ENCODE assay signal across 16 cellular contexts in the genomic region with DNA sequence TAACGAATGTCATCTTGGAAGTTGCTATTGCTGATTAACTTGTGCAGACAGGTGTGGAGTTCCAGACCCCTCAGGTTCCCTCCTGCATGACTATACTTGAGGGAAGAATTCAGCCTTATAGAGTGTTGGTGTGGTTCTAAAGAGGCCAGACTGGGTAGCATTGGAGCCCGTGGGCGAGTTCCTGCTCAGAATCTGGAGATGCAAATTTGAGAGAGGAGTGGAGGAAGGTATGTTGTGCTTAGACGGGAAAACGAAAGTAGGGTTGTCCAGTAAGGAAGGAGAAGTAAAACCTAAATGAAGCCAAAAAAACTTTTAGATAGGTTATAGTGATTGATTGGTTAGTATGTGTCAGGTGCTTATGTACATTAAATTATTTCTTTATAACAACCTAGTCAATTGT.
DNase-seq lines count a peak whose midpoint lies in the region; ATAC-seq and FAIRE-seq lines count a peak whose summit lies in the region.
"Had no signal": no experiment of that assay in that cellular context is flagged by ENCODE, and none has a peak within 500 bp of the region (broad histone marks: within the 10 kb centered on the region; RNA-seq: fewer than 3 reads in every experiment).

No MANE protein-coding gene starts in this region.

- POLR2A ChIA-PET in activated CD4-positive, alpha-beta memory T cell treated with anti-CD3 and anti-CD28 coated beads for 36 hours (lab: Charles Lee), result no interaction called here

- no peaks in the 10 kb centered on the region for H3K36me3 ChIP-seq in mesenchymal stem cell (ENCODE audit: control insufficient read depth in 1 of 2, insufficient read depth in 2 of 2, low read depth in 1 of 2, low read length in 2 of 2)
- H3K36me3 ChIP-seq: BE2C, brain microvascular endothelial cell, thoracic aorta had no signal

- H3K9ac ChIP-seq in mesenchymal stem cell (ENCODE audit: low read length), result no peak overlapping the region

- H2AK5ac ChIP-seq in mesenchymal stem cell (ENCODE audit: low read length, severe bottlenecking), result no peak overlapping the region

- CTCF ChIA-PET in activated CD4-positive, alpha-beta memory T cell treated with anti-CD3 and anti-CD28 coated beads for 36 hours (lab: Charles Lee), result no interaction called here

- peaks cover 3% of the 10 kb centered on the region for H3K4me1 Mint-ChIP-seq in activated CD4-positive, alpha-beta memory T cell treated with anti-CD3 and anti-CD28 coated beads for 36 hours (ENCODE audit: low read depth)
- no peaks in the 10 kb centered on the region for H3K4me1 Mint-ChIP-seq in activated T-helper 17 cell treated with anti-CD3 and anti-CD28 coated beads, Interleukin-2, amount 50 U/mL, for 72 hours
- H3K4me1 Mint-ChIP-seq: activated naive CD4-positive, alpha-beta T cell treated with anti-CD3 and anti-CD28 coated beads, Interleukin-2, amount 50 U/mL, for 24 hours had no signal

- no peak overlapping the region for H3K4me3 ChIP-seq in mesenchymal stem cell (ENCODE audit: insufficient read depth in 1 of 2, low read depth in 1 of 2, low read length in 2 of 2)
- H3K4me3 ChIP-seq: psoas muscle, thoracic aorta had no signal

- peaks cover 4% of the 10 kb centered on the region for H3K27me3 Mint-ChIP-seq in activated CD4-positive, alpha-beta memory T cell treated with anti-CD3 and anti-CD28 coated beads for 36 hours
- peaks cover 18% of the 10 kb centered on the region for H3K27me3 Mint-ChIP-seq in activated T-helper 17 cell treated with anti-CD3 and anti-CD28 coated beads, Interleukin-2, amount 50 U/mL, for 72 hours

- no peak overlapping the region for H2AFZ ChIP-seq in mesenchymal stem cell (ENCODE audit: low read depth, low read length)

- intact Hi-C loops in left cardiac atrium (cut with DNase I), result no loop called here
- intact Hi-C loops in activated CD4-positive, alpha-beta memory T cell treated with anti-CD3 and anti-CD28 coated beads for 36 hours (cut with micrococcal nuclease), result no loop called here

- H3K27ac Mint-ChIP-seq in activated CD4-positive, alpha-beta memory T cell treated with anti-CD3 and anti-CD28 coated beads for 36 hours, result no peak overlapping the region
- H3K27ac Mint-ChIP-seq in activated T-helper 17 cell treated with anti-CD3 and anti-CD28 coated beads, Interleukin-2, amount 50 U/mL, for 72 hours, result no peak overlapping the region
- H3K27ac Mint-ChIP-seq: activated naive CD4-positive, alpha-beta T cell treated with anti-CD3 and anti-CD28 coated beads, Interleukin-2, amount 50 U/mL, for 24 hours; naive thymus-derived CD4-positive, alpha-beta T cell had no signal

- peak; percentile 2 for DNase-seq in GM19239 (ENCODE audit: insufficient read length, low spot score)
- DNase-seq in mesenchymal stem cell, result no peak
- no peak for DNase-seq in left cardiac atrium
- no peak for DNase-seq in activated CD4-positive, alpha-beta memory T cell treated with anti-CD3 and anti-CD28 coated beads for 36 hours
- DNase-seq: BE2C; brain microvascular endothelial cell; DMS 273 treated with DMSO at 0.1 percent for 48 hours; naive thymus-derived CD4-positive, alpha-beta T cell; psoas muscle had no signal

- no peaks in the 10 kb centered on the region for H3K9me3 ChIP-seq in mesenchymal stem cell (ENCODE audit: control insufficient read depth, low read length)
- H3K9me3 ChIP-seq: BE2C, psoas muscle, thoracic aorta had no signal

- H4K8ac ChIP-seq in mesenchymal stem cell (ENCODE audit: low read length), result no peak overlapping the region

- H2BK5ac ChIP-seq in mesenchymal stem cell (ENCODE audit: low read depth, low read length, poor library complexity, severe bottlenecking), result no peak overlapping the region

- H2BK120ac ChIP-seq in mesenchymal stem cell (ENCODE audit: low read depth, low read length), result no peak overlapping the region

- no peaks in the 10 kb centered on the region for H3K79me1 ChIP-seq in mesenchymal stem cell (replicated peaks; ENCODE audit: low read length, poor library complexity, severe bottlenecking)

- H3K4ac ChIP-seq in mesenchymal stem cell (ENCODE audit: low read depth in 1 of 2, low read length in 2 of 2), result no peak overlapping the region

- H3K4me2 ChIP-seq in mesenchymal stem cell (ENCODE audit: low read length, poor library complexity, severe bottlenecking), result no peak overlapping the region

- no peak overlapping the region for H2BK15ac ChIP-seq in mesenchymal stem cell (ENCODE audit: low read depth, poor library complexity, severe bottlenecking)

- H3K9me3 Mint-ChIP-seq in activated CD4-positive, alpha-beta memory T cell treated with anti-CD3 and anti-CD28 coated beads for 36 hours, result peaks cover 2% of the 10 kb centered on the region
- H3K9me3 Mint-ChIP-seq in activated T-helper 17 cell treated with anti-CD3 and anti-CD28 coated beads, Interleukin-2, amount 50 U/mL, for 72 hours, result no peaks in the 10 kb centered on the region
- H3K9me3 Mint-ChIP-seq: activated naive CD4-positive, alpha-beta T cell treated with anti-CD3 and anti-CD28 coated beads, Interleukin-2, amount 50 U/mL, for 24 hours had no signal

- FAIRE-seq in GM19239 (lab: Jason Lieb, UNC), result no peak

- H3K27ac ChIP-seq in mesenchymal stem cell (ENCODE audit: low read length, poor library complexity, severe bottlenecking), result no peak overlapping the region
- H3K27ac ChIP-seq: brain microvascular endothelial cell, psoas muscle, thoracic aorta had no signal

- no peak overlapping the region for H2BK12ac ChIP-seq in mesenchymal stem cell (ENCODE audit: low read length in 2 of 2)

- H4K91ac ChIP-seq in mesenchymal stem cell (ENCODE audit: low read length), result no peak overlapping the region

- no peaks in the 10 kb centered on the region for H3K36me3 Mint-ChIP-seq in activated CD4-positive, alpha-beta memory T cell treated with anti-CD3 and anti-CD28 coated beads for 36 hours
- H3K36me3 Mint-ChIP-seq in activated T-helper 17 cell treated with anti-CD3 and anti-CD28 coated beads, Interleukin-2, amount 50 U/mL, for 72 hours (ENCODE audit: low read depth), result no peaks in the 10 kb centered on the region
- H3K36me3 Mint-ChIP-seq: activated naive CD4-positive, alpha-beta T cell treated with anti-CD3 and anti-CD28 coated beads, Interleukin-2, amount 50 U/mL, for 24 hours; naive thymus-derived CD4-positive, alpha-beta T cell had no signal

- no peak overlapping the region for H3K4me3 Mint-ChIP-seq in activated CD4-positive, alpha-beta memory T cell treated with anti-CD3 and anti-CD28 coated beads for 36 hours
- no peak overlapping the region for H3K4me3 Mint-ChIP-seq in activated T-helper 17 cell treated with anti-CD3 and anti-CD28 coated beads, Interleukin-2, amount 50 U/mL, for 72 hours
- H3K4me3 Mint-ChIP-seq: activated naive CD4-positive, alpha-beta T cell treated with anti-CD3 and anti-CD28 coated beads, Interleukin-2, amount 50 U/mL, for 24 hours; naive thymus-derived CD4-positive, alpha-beta T cell had no signal

- H3K14ac ChIP-seq in mesenchymal stem cell (ENCODE audit: low read length in 2 of 2), result no peak overlapping the region

- H3K18ac ChIP-seq in mesenchymal stem cell (ENCODE audit: low read depth in 1 of 2, low read length in 2 of 2), result no peak overlapping the region

- ATAC-seq in HG02610 (IDR thresholded peaks at IDR 0.05; ENCODE audit: unreplicated experiment) (peak; percentile 61), HG03378 (IDR thresholded peaks at IDR 0.05; ENCODE audit: unreplicated experiment) (peak; percentile 77), esophagus mucosa (peak; percentile 25), left cardiac atrium (no peak)
- ATAC-seq in activated T-helper 17 cell treated with anti-CD3 and anti-CD28 coated beads, Interleukin-2, amount 50 U/mL, for 72 hours (replicated peaks), result no peak
- ATAC-seq: HCT116; naive thymus-derived CD4-positive, alpha-beta T cell; psoas muscle had no signal

- no peak overlapping the region for H3K23ac ChIP-seq in mesenchymal stem cell (ENCODE audit: low read length in 2 of 2)

- no peaks in the 10 kb centered on the region for H3K4me1 ChIP-seq in mesenchymal stem cell (ENCODE audit: control insufficient read depth, insufficient read depth, low read depth, low read length)
- H3K4me1 ChIP-seq: BE2C, psoas muscle had no signal

- H3K27me3 ChIP-seq in mesenchymal stem cell (ENCODE audit: control insufficient read depth in 1 of 2, insufficient read depth in 1 of 2, low read length in 2 of 2), result peaks cover 0 to 3% of the 10 kb centered on the region in 2 experiments
- H3K27me3 ChIP-seq: BE2C, brain microvascular endothelial cell had no signal

- 74% methylated on average over 5 of the region's 5 CpGs for WGBS in mesenchymal stem cell

Comparison
In these comparisons a context has a peak if more than half of its experiments do, and no peak if none do; other contexts are left out.
1. ATAC-seq: peak in HG02610 (single experiment), HG03378 (single experiment) and esophagus mucosa (single experiment); none in left cardiac atrium (0 of 2) and activated T-helper 17 cell treated with anti-CD3 and anti-CD28 coated beads, Interleukin-2, amount 50 U/mL, for 72 hours (single experiment).